8 cellular contexts compared by ENCODE assay signal in genomic region chr19:18437481-18438330, GRCh38. TPM values are rescaled to one million over a fixed set of nuclear protein-coding genes. Genes with fewer than 3 reads are reported as not detected.
DNase-seq lines count a peak whose midpoint lies in the region; ATAC-seq and TF ChIP-seq lines count a peak whose summit lies in the region.

ISYNA1 (minus strand) TSS chr19:18438133; CDS start chr19:18437979, 154 bp downstream.

- ATAC-seq in GM19324 (IDR thresholded peaks at IDR 0.05; ENCODE audit: low FRiP score, unreplicated experiment), result peak; percentile 6
- ATAC-seq in GM18498 (IDR thresholded peaks at IDR 0.05; ENCODE audit: unreplicated experiment), result no peak

- H3K27me3 ChIP-seq in left ventricle myocardium inferior (ENCODE audit: low read depth), result no peaks in the 10 kb centered on the region

- DNase-seq in 8988T (peak; percentile 50), RPMI8226 (peak; percentile 63), amniotic epithelial cell (ENCODE audit: low read depth) (peak; percentile 57), left ventricle myocardium inferior (peak; percentile 67), pulmonary artery endothelial cell (ENCODE audit: low read depth, low spot score) (no peak), LoVo (ENCODE audit: low spot score) (no peak)

- H3K36me3 ChIP-seq in left ventricle myocardium inferior, result peaks cover 13% of the 10 kb centered on the region

- intact Hi-C loops in left ventricle myocardium inferior (cut with micrococcal nuclease), result no loop called here

- no peak for TF ChIP-seq CTCF in left ventricle myocardium inferior (IDR thresholded peaks at IDR 0.05; ENCODE audit: borderline replicate concordance)

- peaks cover 56% of the 10 kb centered on the region for H3K4me1 ChIP-seq in left ventricle myocardium inferior

- peak within 1 kb of the TSS; percentile 86 for H3K27ac ChIP-seq in left ventricle myocardium inferior (replicated peaks)

- H3K4me3 ChIP-seq in left ventricle myocardium inferior, result peak within 1 kb of the TSS; percentile 84

- H3K9me3 ChIP-seq in left ventricle myocardium inferior (replicated peaks), result no peaks in the 10 kb centered on the region

RNA-seq across cellular contexts. Expression of gene ISYNA1, which starts in this region (rescaled TPM):
- total RNA-seq in left ventricle myocardium inferior (24.1 TPM), pulmonary artery endothelial cell (45.2 and 46.0 TPM in 2 replicates)

Comparison
In these comparisons a context has a peak if more than half of its experiments do, and no peak if none do; other contexts are left out.
1. DNase-seq: peak in 8988T (single experiment), RPMI8226 (single experiment), amniotic epithelial cell (single experiment) and left ventricle myocardium inferior (single experiment); none in pulmonary artery endothelial cell (single experiment) and LoVo (single experiment).